8 cellular contexts compared by ENCODE assay signal in genomic region chr20:31605031-31605901, GRCh38. TPM values are rescaled to one million over a fixed set of nuclear protein-coding genes. Genes with fewer than 3 reads are reported as not detected.
DNase-seq lines count a peak whose midpoint lies in the region; ATAC-seq and TF ChIP-seq lines count a peak whose summit lies in the region.

A gene with protein sequence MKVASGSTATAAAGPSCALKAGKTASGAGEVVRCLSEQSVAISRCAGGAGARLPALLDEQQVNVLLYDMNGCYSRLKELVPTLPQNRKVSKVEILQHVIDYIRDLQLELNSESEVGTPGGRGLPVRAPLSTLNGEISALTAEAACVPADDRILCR (plus strand): TSS chr20:31605289. CDS start chr20:31605388, 99 bp downstream.

- H3K4me3 Mint-ChIP-seq in activated CD4-positive, alpha-beta T cell treated with anti-CD3 and anti-CD28 coated beads, Interleukin-2, amount 10 ng/mL, durations not matched to agents 24 days and 14 days = peak within 1 kb of the TSS; percentile 98

- H3K9me3 Mint-ChIP-seq in activated CD4-positive, alpha-beta T cell treated with anti-CD3 and anti-CD28 coated beads, Interleukin-2, amount 10 ng/mL, durations not matched to agents 24 days and 14 days = no peaks in the 10 kb centered on the region

- POLR2A ChIA-PET in BJ (lab: Charles Lee) = interaction anchor here (0.6 to 1.4 kb wide), 5 partner anchors 9 to 165 kb away, joined by 3 to 14 read pairs (median 6); no protein-coding TSS in a partner anchor

- no peaks in the 10 kb centered on the region for H3K9me3 ChIP-seq in colonic mucosa

- H3K4me1 ChIP-seq in colonic mucosa = peaks cover 9% of the 10 kb centered on the region

- CTCF ChIA-PET in BJ (lab: Yijun Ruan, JAX) = interaction anchor here (1.0 to 20.1 kb wide), 7 partner anchors 7 to 118 kb away, joined by 3 to 667 read pairs (median 6); no protein-coding TSS in a partner anchor

- ATAC-seq in GM19372 (IDR thresholded peaks at IDR 0.05; ENCODE audit: low read depth, unreplicated experiment) (peak; percentile 88), HG03521 (IDR thresholded peaks at IDR 0.05; ENCODE audit: unreplicated experiment) (peak; percentile 79)

- H3K36me3 ChIP-seq in BJ (ENCODE audit: control insufficient read depth, insufficient read depth, low read length) = no peaks in the 10 kb centered on the region
- H3K36me3 ChIP-seq in colonic mucosa = no peaks in the 10 kb centered on the region

- H3K27ac Mint-ChIP-seq in activated CD4-positive, alpha-beta T cell treated with anti-CD3 and anti-CD28 coated beads, Interleukin-2, amount 10 ng/mL, durations not matched to agents 24 days and 14 days = peak within 1 kb of the TSS; percentile 30

- intact Hi-C loops in activated CD4-positive, alpha-beta T cell treated with anti-CD3 and anti-CD28 coated beads, Interleukin-2, amount 10 ng/mL, durations not matched to agents 24 days and 14 days (cut with micrococcal nuclease) = loop anchor here (1.0 to 2.0 kb wide), 4 partner anchors 8 to 90 kb away; partner anchors contain the start of gene HM13
- intact Hi-C loops in colonic mucosa (cut with DNase I) = no loop called here

- DNase-seq in BJ (ENCODE audit: low read depth) (peak; percentile 70), NCI-H526 treated with DMSO at 0.1 percent for 48 hours (lab: John Stamatoyannopoulos, UW) (peak; percentile 98), colonic mucosa (peak; percentile 97)
- DNase-seq in activated CD4-positive, alpha-beta T cell treated with anti-CD3 and anti-CD28 coated beads, Interleukin-2, amount 10 ng/mL, durations not matched to agents 24 days and 14 days = peak; percentile 97
- peak; percentile 68 to 79 for DNase-seq in stimulated activated CD4-positive, alpha-beta T cell treated with anti-CD3 and anti-CD28 coated beads, Interleukin-1b, Interleukin-23, amount 100 ng/mL, for 1 hour (ENCODE audit: low read depth in 2 of 2)

- H3K36me3 Mint-ChIP-seq in activated CD4-positive, alpha-beta T cell treated with anti-CD3 and anti-CD28 coated beads, Interleukin-2, amount 10 ng/mL, durations not matched to agents 24 days and 14 days (ENCODE audit: low read depth) = no peaks in the 10 kb centered on the region

- peaks cover 26% of the 10 kb centered on the region for H3K4me1 Mint-ChIP-seq in activated CD4-positive, alpha-beta T cell treated with anti-CD3 and anti-CD28 coated beads, Interleukin-2, amount 10 ng/mL, durations not matched to agents 24 days and 14 days

- H3K27me3 ChIP-seq in BJ (ENCODE audit: control insufficient read depth, insufficient read depth, low read length) (no peaks in the 10 kb centered on the region), colonic mucosa (no peaks in the 10 kb centered on the region), layer of hippocampus (ENCODE audit: control insufficient read depth, insufficient read depth, low read length) (no peaks in the 10 kb centered on the region)

- TF ChIP-seq CTCF in BJ (IDR thresholded peaks at IDR 0.05; ENCODE audit: insufficient read depth, low read depth, low read length) (no peak), colonic mucosa (IDR thresholded peaks at IDR 0.05) (no peak)

- H3K27ac ChIP-seq in colonic mucosa (peak within 1 kb of the TSS; percentile 77), layer of hippocampus (ENCODE audit: low read depth, low read length) (peak within 1 kb of the TSS; percentile 83)

- peak within 1 kb of the TSS; percentile 76 for H3K4me3 ChIP-seq in BJ (ENCODE audit: low read depth, low read length)
- peak within 1 kb of the TSS; percentile 58 for H3K4me3 ChIP-seq in colonic mucosa

- H3K9ac ChIP-seq in colonic mucosa (ENCODE audit: low read depth in 2 of 2, low read length in 2 of 2) = peak within 1 kb of the TSS; percentile 98 to 99

- H3K27me3 Mint-ChIP-seq in activated CD4-positive, alpha-beta T cell treated with anti-CD3 and anti-CD28 coated beads, Interleukin-2, amount 10 ng/mL, durations not matched to agents 24 days and 14 days = peaks cover 52% of the 10 kb centered on the region

RNA-seq across cellular contexts. Expression of the gene that starts here (rescaled TPM):
- 126 and 135 TPM in 2 replicates for polyA plus RNA-seq in BJ (2011; rRNA removed)
- polyA minus RNA-seq in BJ (2011; rRNA and poly(A)+ RNA removed) = 113 and 144 TPM in 2 replicates
- 2.7 and 2.9 TPM in 2 replicates for total RNA-seq in activated CD4-positive, alpha-beta T cell treated with anti-CD3 and anti-CD28 coated beads, Interleukin-2, amount 10 ng/mL, durations not matched to agents 24 days and 14 days
- total RNA-seq in colonic mucosa = 100 to 1,000 TPM; 134 to 179 TPM

Comparison
In these comparisons a context has a peak if more than half of its experiments do, and no peak if none do; other contexts are left out.
1. Peak in every context shown above with its lines: DNase-seq, ATAC-seq, H3K4me3 ChIP-seq and H3K27ac ChIP-seq.
2. RNA of the gene that starts here (total RNA-seq): 134 to 179 TPM in colonic mucosa; 2.7 to 2.9 TPM in activated CD4-positive, alpha-beta T cell treated with anti-CD3 and anti-CD28 coated beads, Interleukin-2, amount 10 ng/mL, durations not matched to agents 24 days and 14 days; every median in the first group is over 10 times any median in the second.